ENCODE assay signal across 11 cellular contexts in the genomic region with DNA sequence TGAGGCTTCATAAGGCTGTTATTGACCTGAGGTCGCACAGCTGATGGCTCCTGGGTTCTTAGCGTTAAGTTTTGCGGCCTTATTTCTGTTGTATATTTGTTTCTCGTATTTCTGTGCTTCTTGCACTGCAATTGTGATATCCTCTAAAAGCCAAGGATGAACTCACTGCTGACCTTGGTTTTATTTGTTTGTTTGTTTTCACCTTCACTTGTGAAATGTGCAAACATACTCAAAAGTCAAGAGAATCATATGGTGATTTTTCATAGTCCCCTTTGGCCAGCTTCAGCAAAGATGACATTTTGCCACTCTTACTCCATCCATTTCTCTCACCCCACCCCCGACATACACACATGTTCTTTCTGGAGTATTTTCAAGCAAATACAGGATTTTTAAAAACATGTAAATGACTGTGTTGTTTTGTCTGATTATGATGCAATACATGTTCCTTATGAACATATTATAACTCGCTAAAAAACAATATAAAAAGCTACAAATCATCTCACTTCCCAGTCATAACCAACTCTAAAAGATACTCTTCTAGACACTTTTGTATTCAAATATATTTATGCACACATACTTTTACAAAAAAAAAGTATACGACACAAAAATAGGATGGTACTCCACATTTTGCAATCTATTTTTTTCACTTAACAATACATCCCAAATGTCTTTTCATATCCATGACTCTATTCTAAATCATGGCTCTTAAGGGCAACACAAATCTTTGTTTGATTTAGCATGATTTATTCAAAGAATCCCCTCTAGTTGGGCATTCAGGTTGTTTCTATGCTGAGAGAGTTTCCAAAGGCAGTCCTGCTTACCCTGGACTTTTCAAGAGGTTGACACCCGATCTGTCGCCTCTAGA.
"Had no signal": no experiment of that assay in that cellular context is flagged by ENCODE, and none has a peak within 500 bp of the region (broad histone marks: within the 10 kb centered on the region; RNA-seq: fewer than 3 reads in every experiment).

No MANE protein-coding gene starts in this region.

- H3K4me3 ChIP-seq: adrenal gland, thyroid gland, uterus had no signal

- H3K27ac ChIP-seq: adrenal gland, thyroid gland, uterus had no signal

- H3K27me3 ChIP-seq: adrenal gland, thyroid gland, uterus had no signal

- H3K36me3 ChIP-seq: adrenal gland, thyroid gland, uterus had no signal

- H3K9me3 ChIP-seq: adrenal gland, thyroid gland, uterus had no signal

- ATAC-seq: activated CD4-positive, CD25-positive, alpha-beta regulatory T cell treated with anti-CD3 and anti-CD28 coated beads, Interleukin-2, amount 50 U/mL, for 24 hours; effector memory CD8-positive, alpha-beta T cell; left cardiac atrium had no signal

- DNase-seq: activated CD4-positive, alpha-beta T cell treated with anti-CD3 and anti-CD28 coated beads, Interleukin-2, amount 50 U/mL, for 4 hours; activated naive CD4-positive, alpha-beta T cell treated with anti-CD3 and anti-CD28 coated beads, Interleukin-2, amount 50 U/mL, for 16 hours; activated T-cell treated with anti-CD3 and anti-CD28 coated beads, Interleukin-2, amount 50 U/mL, for 1 hour; effector memory CD8-positive, alpha-beta T cell; hypothalamus; left cardiac atrium; nephron progenitor cell; thyroid gland; uterus had no signal
